Comparison of ENCODE assay signal across 11 cellular contexts in genomic region chr3:129723558-129724324, GRCh38.
DNase-seq lines count a peak whose midpoint lies in the region; ATAC-seq and TF ChIP-seq lines count a peak whose summit lies in the region.
"Had no signal": no experiment of that assay in that cellular context is flagged by ENCODE, and none has a peak within 500 bp of the region (broad histone marks: within the 10 kb centered on the region; RNA-seq: fewer than 3 reads in every experiment).

No MANE protein-coding gene starts in this region.

- no peaks in the 10 kb centered on the region for H3K27me3 Mint-ChIP-seq in activated naive CD8-positive, alpha-beta T cell treated with anti-CD3 and anti-CD28 coated beads for 36 hours

- 75 to 77% methylated on average over 6 of the region's 6 CpGs for WGBS in body of pancreas, 2 donors
- WGBS in sigmoid colon, 2 donors = 84 to 88% methylated on average over 6 of the region's 6 CpGs

- TF ChIP-seq POLR2A in body of pancreas (IDR thresholded peaks at IDR 0.05) (no peak), sigmoid colon (IDR thresholded peaks at IDR 0.05) (no peak)

- DNase-seq in GM03348 (ENCODE audit: low spot score) (peak; percentile 80), body of pancreas (peak; percentile 20 to 62 (median 41)), hepatic stellate cell (ENCODE audit: low spot score) (peak; percentile 38), sigmoid colon (peak; percentile 92), NCI-H524 treated with DMSO at 0.1 percent for 48 hours (lab: John Stamatoyannopoulos, UW) (no peak)
- no peak for DNase-seq in activated naive CD8-positive, alpha-beta T cell treated with anti-CD3 and anti-CD28 coated beads for 36 hours
- DNase-seq: activated T-cell treated with anti-CD3 and anti-CD28 coated beads, Interleukin-2, amount 50 U/mL, for 4 hours; GDM1; NK-92 treated with Interleukin-12 subunit alpha and Interleukin-12 subunit beta, amount 100 ng/mL, for 24 hours had no signal

- H3K9me3 Mint-ChIP-seq in activated naive CD8-positive, alpha-beta T cell treated with anti-CD3 and anti-CD28 coated beads for 36 hours = no peaks in the 10 kb centered on the region
- H3K9me3 Mint-ChIP-seq: activated T-cell treated with anti-CD3 and anti-CD28 coated beads, Interleukin-2, amount 50 U/mL, for 4 hours had no signal

- no peak for TF ChIP-seq EP300 in sigmoid colon (IDR thresholded peaks at IDR 0.05)

- H3K4me3 Mint-ChIP-seq in activated naive CD8-positive, alpha-beta T cell treated with anti-CD3 and anti-CD28 coated beads for 36 hours = no peak overlapping the region
- H3K4me3 Mint-ChIP-seq: activated T-cell treated with anti-CD3 and anti-CD28 coated beads, Interleukin-2, amount 50 U/mL, for 4 hours had no signal

- H3K36me3 Mint-ChIP-seq in activated naive CD8-positive, alpha-beta T cell treated with anti-CD3 and anti-CD28 coated beads for 36 hours = no peaks in the 10 kb centered on the region

- H3K36me3 ChIP-seq in body of pancreas (replicated peaks in 1 of 2; ENCODE audit: insufficient read depth in 1 of 2, low read depth in 2 of 2) = no peaks in the 10 kb centered on the region
- H3K36me3 ChIP-seq in sigmoid colon = no peaks in the 10 kb centered on the region

- H3K4me3 ChIP-seq in body of pancreas = no peak overlapping the region
- H3K4me3 ChIP-seq in sigmoid colon = peak overlapping the region in 2 of 4 donors; percentile 4 to 22

- no peaks in the 10 kb centered on the region for H3K4me1 Mint-ChIP-seq in activated naive CD8-positive, alpha-beta T cell treated with anti-CD3 and anti-CD28 coated beads for 36 hours

- no peak for TF ChIP-seq CTCF in body of pancreas (IDR thresholded peaks at IDR 0.05)
- no peak for TF ChIP-seq CTCF in sigmoid colon (IDR thresholded peaks at IDR 0.05)

- H3K27me3 ChIP-seq in body of pancreas = no peaks in the 10 kb centered on the region
- no peaks in the 10 kb centered on the region for H3K27me3 ChIP-seq in sigmoid colon

- H3K27ac ChIP-seq in body of pancreas (peak overlapping the region in 1 of 4 donors; percentile 23), sigmoid colon (peak overlapping the region; percentile 41 to 73 (median 66))

- peak; percentile 78 for ATAC-seq in body of pancreas
- ATAC-seq in HG02798 (IDR thresholded peaks at IDR 0.05; ENCODE audit: poor library complexity, unreplicated experiment) = no peak
- no peak for ATAC-seq in HG03520 (IDR thresholded peaks at IDR 0.05; ENCODE audit: unreplicated experiment)
- ATAC-seq: activated T-cell treated with anti-CD3 and anti-CD28 coated beads, Interleukin-2, amount 50 U/mL, for 4 hours had no signal

- H3K27ac Mint-ChIP-seq in activated naive CD8-positive, alpha-beta T cell treated with anti-CD3 and anti-CD28 coated beads for 36 hours = no peak overlapping the region

- intact Hi-C loops in body of pancreas (cut with DNase I) = no loop called here
- intact Hi-C loops in sigmoid colon (cut with DNase I) = no loop called here

- H3K4me1 ChIP-seq in body of pancreas = peaks cover 6% of the 10 kb centered on the region
- H3K4me1 ChIP-seq in sigmoid colon = peaks cover 0 to 41% (median 31%) of the 10 kb centered on the region in 4 donors

- H3K9me3 ChIP-seq in body of pancreas (no peaks in the 10 kb centered on the region), sigmoid colon (no peaks in the 10 kb centered on the region)

Comparison
In these comparisons a context has a peak if more than half of its experiments do, and no peak if none do; other contexts are left out.
1. DNase-seq: peak in GM03348 (single experiment), body of pancreas (4 of 4), hepatic stellate cell (single experiment) and sigmoid colon (single experiment); none in activated naive CD8-positive, alpha-beta T cell treated with anti-CD3 and anti-CD28 coated beads for 36 hours (single experiment) and NCI-H524 treated with DMSO at 0.1 percent for 48 hours (single experiment).